In genomic region chr9:112097712-112098688, GRCh38 we compare ENCODE assay signal across 8 cellular contexts.
DNase-seq lines count a peak whose midpoint lies in the region; ATAC-seq and TF ChIP-seq lines count a peak whose summit lies in the region.

No MANE protein-coding gene starts in this region.

- no peaks in the 10 kb centered on the region for H3K36me3 ChIP-seq in OCI-LY1 (ENCODE audit: insufficient read depth, low read length)

- H3K9me3 ChIP-seq in OCI-LY1 (ENCODE audit: low read length) = no peaks in the 10 kb centered on the region

- peaks cover 18% of the 10 kb centered on the region for H3K4me1 ChIP-seq in OCI-LY1 (ENCODE audit: insufficient read depth, low read length, severe bottlenecking)

- H4K20me1 ChIP-seq in OCI-LY1 (ENCODE audit: insufficient read depth, low read length) = no peaks in the 10 kb centered on the region

- no peak overlapping the region for H3K9ac ChIP-seq in OCI-LY1 (ENCODE audit: low read length)

- no peak overlapping the region for H3K4me3 ChIP-seq in OCI-LY1 (ENCODE audit: low read depth, low read length, poor library complexity, severe bottlenecking)

- no peaks in the 10 kb centered on the region for H3K9me3 Mint-ChIP-seq in natural killer cell
- no peaks in the 10 kb centered on the region for H3K9me3 Mint-ChIP-seq in stimulated activated naive CD8-positive, alpha-beta T cell treated with anti-CD3 and anti-CD28 coated beads, Interleukin-15, amount 100 ng/mL, for 72 hours

- peaks cover 30 to 34% of the 10 kb centered on the region in 2 donors for H3K4me1 Mint-ChIP-seq in natural killer cell
- peaks cover 45% of the 10 kb centered on the region for H3K4me1 Mint-ChIP-seq in stimulated activated naive CD8-positive, alpha-beta T cell treated with anti-CD3 and anti-CD28 coated beads, Interleukin-15, amount 100 ng/mL, for 72 hours

- H2AFZ ChIP-seq in OCI-LY1 (ENCODE audit: low read length) = no peak overlapping the region

- no peak overlapping the region for H3K4me2 ChIP-seq in OCI-LY1 (ENCODE audit: low read length)

- no peak overlapping the region for H3K4me3 Mint-ChIP-seq in natural killer cell
- H3K4me3 Mint-ChIP-seq in stimulated activated naive CD8-positive, alpha-beta T cell treated with anti-CD3 and anti-CD28 coated beads, Interleukin-15, amount 100 ng/mL, for 72 hours = no peak overlapping the region

- H3K79me2 ChIP-seq in OCI-LY1 (ENCODE audit: insufficient read depth, low read length) = no peaks in the 10 kb centered on the region

- H3K36me3 Mint-ChIP-seq in natural killer cell = peaks cover 9% of the 10 kb centered on the region

- H3K27me3 Mint-ChIP-seq in natural killer cell (ENCODE audit: low read depth in 2 of 2) = no peaks in the 10 kb centered on the region
- H3K27me3 Mint-ChIP-seq in stimulated activated naive CD8-positive, alpha-beta T cell treated with anti-CD3 and anti-CD28 coated beads, Interleukin-15, amount 100 ng/mL, for 72 hours = no peaks in the 10 kb centered on the region

- intact Hi-C loops in natural killer cell (cut with micrococcal nuclease) = loop anchor here (1.0 to 5.0 kb wide), 3 partner anchors 236 to 694 kb away; no protein-coding TSS in a partner anchor

- no peak overlapping the region for H3K27ac ChIP-seq in OCI-LY1 (ENCODE audit: low read depth, low read length, poor library complexity, severe bottlenecking)

- H3K27ac Mint-ChIP-seq in natural killer cell = peak overlapping the region; percentile 59 to 63
- no peak overlapping the region for H3K27ac Mint-ChIP-seq in stimulated activated naive CD8-positive, alpha-beta T cell treated with anti-CD3 and anti-CD28 coated beads, Interleukin-15, amount 100 ng/mL, for 72 hours

- DNase-seq in GM10266 (ENCODE audit: extremely low spot score) (peak; percentile 61), HuH-7 (ENCODE audit: low spot score) (peak; percentile 60), activated T-cell treated with anti-CD3 and anti-CD28 coated beads for 1 hour (ENCODE audit: low read depth) (peak; percentile 58), natural killer cell (peak; percentile 47)
- peak; percentile 71 for DNase-seq in stimulated activated naive CD8-positive, alpha-beta T cell treated with anti-CD3 and anti-CD28 coated beads, Interleukin-15, amount 100 ng/mL, for 72 hours

- peak; percentile 87 for ATAC-seq in esophagus mucosa
- peak; percentile 87 to 94 (median 91) for ATAC-seq in natural killer cell
- peak; percentile 81 for ATAC-seq in stimulated activated naive CD8-positive, alpha-beta T cell treated with anti-CD3 and anti-CD28 coated beads, Interleukin-15, amount 100 ng/mL, for 72 hours
- no peak for ATAC-seq in GM21576 (IDR thresholded peaks at IDR 0.05; ENCODE audit: unreplicated experiment)

- H3K9me2 ChIP-seq in OCI-LY1 (ENCODE audit: low read depth, low read length) = no peaks in the 10 kb centered on the region

- peak; percentile 85 for TF ChIP-seq CTCF in GM10266 (IDR thresholded peaks at IDR 0.05; ENCODE audit: control insufficient read depth, insufficient read depth, low read depth, missing control alignments)
- peak; percentile 92 for TF ChIP-seq CTCF in OCI-LY1 (IDR thresholded peaks at IDR 0.05; ENCODE audit: low read length)
- peak; percentile 89 for TF ChIP-seq CTCF in natural killer cell (IDR thresholded peaks at IDR 0.05)

- no peaks in the 10 kb centered on the region for H3K27me3 ChIP-seq in OCI-LY1 (ENCODE audit: insufficient read depth, low read length)

- H3F3A ChIP-seq in OCI-LY1 (ENCODE audit: insufficient read depth, low read length) = peaks cover 5% of the 10 kb centered on the region; the same call in 1 of the 2 replicates

Comparison
In these comparisons a context has a peak if more than half of its experiments do, and no peak if none do; other contexts are left out.
1. H3K27ac Mint-ChIP-seq: peak in natural killer cell (2 of 2); none in stimulated activated naive CD8-positive, alpha-beta T cell treated with anti-CD3 and anti-CD28 coated beads, Interleukin-15, amount 100 ng/mL, for 72 hours (0 of 2).
2. Peak in every context shown above with its lines, with median percentiles within 50 percentile points of each other: DNase-seq and CTCF ChIP-seq.